8 cellular contexts compared by ENCODE assay signal in genomic region chr2:199911052-199911876, GRCh38. TPM values are rescaled to one million over a fixed set of nuclear protein-coding genes. Genes with fewer than 3 reads are reported as not detected.
DNase-seq lines count a peak whose midpoint lies in the region; ATAC-seq, FAIRE-seq and TF ChIP-seq lines count a peak whose summit lies in the region.

A gene with protein sequence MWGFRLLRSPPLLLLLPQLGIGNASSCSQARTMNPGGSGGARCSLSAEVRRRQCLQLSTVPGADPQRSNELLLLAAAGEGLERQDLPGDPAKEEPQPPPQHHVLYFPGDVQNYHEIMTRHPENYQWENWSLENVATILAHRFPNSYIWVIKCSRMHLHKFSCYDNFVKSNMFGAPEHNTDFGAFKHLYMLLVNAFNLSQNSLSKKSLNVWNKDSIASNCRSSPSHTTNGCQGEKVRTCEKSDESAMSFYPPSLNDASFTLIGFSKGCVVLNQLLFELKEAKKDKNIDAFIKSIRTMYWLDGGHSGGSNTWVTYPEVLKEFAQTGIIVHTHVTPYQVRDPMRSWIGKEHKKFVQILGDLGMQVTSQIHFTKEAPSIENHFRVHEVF (plus strand): TSS chr2:199911293. CDS start chr2:199911439, 146 bp downstream.

- peak within 1 kb of the TSS; percentile 89 for H3K4me2 ChIP-seq in keratinocyte (ENCODE audit: control insufficient read depth, extremely low read depth, insufficient read depth, low read depth, low read length)

- H3K9me1 ChIP-seq in keratinocyte (ENCODE audit: control insufficient read depth, extremely low read depth, insufficient read depth, low read length), result no peaks in the 10 kb centered on the region

- ATAC-seq in GM19035 (IDR thresholded peaks at IDR 0.05; ENCODE audit: unreplicated experiment), result peak; percentile 92
- peak; percentile 91 for ATAC-seq in HG03354 (IDR thresholded peaks at IDR 0.05; ENCODE audit: poor library complexity, severe bottlenecking, unreplicated experiment)

- H3K4me3 ChIP-seq in keratinocyte (ENCODE audit: control insufficient read depth in 2 of 3, extremely low read depth in 1 of 3, insufficient read depth in 2 of 3, low read depth in 1 of 3, low read length in 3 of 3), result peak within 1 kb of the TSS; percentile 92 to 100 (median 98)

- H2AFZ ChIP-seq in keratinocyte (ENCODE audit: control insufficient read depth, low read length), result peak within 1 kb of the TSS; percentile 70

- dilution Hi-C loops in keratinocyte (cut with MboI; ENCODE audit: extremely low pct_ligation_motif_present, low sequenced_read_pairs), result no loop called here

- TF ChIP-seq CTCF in AG09319 (IDR thresholded peaks at IDR 0.05; ENCODE audit: low read depth, low read length), result no peak
- TF ChIP-seq CTCF in keratinocyte (optimal IDR thresholded peaks at IDR 0.05 in 1 of 3, IDR thresholded peaks at IDR 0.05 in 1 of 3, conservative IDR thresholded peaks at IDR 0.05 in 1 of 3; ENCODE audit: extremely low read depth in 1 of 3, insufficient read depth in 2 of 3, low read length in 3 of 3), result no peak

- peak; percentile 86 for FAIRE-seq in keratinocyte (lab: Jason Lieb, UNC)

- no peaks in the 10 kb centered on the region for H3K36me3 ChIP-seq in keratinocyte (ENCODE audit: control insufficient read depth in 2 of 2, extremely low read depth in 1 of 2, insufficient read depth in 2 of 2, low read length in 2 of 2)

- peaks cover 42% of the 10 kb centered on the region for H3K79me2 ChIP-seq in keratinocyte (ENCODE audit: control insufficient read depth, insufficient read depth, low read length)

- peak within 1 kb of the TSS; percentile 73 for H3K27ac ChIP-seq in keratinocyte (ENCODE audit: control insufficient read depth, insufficient read depth, low read length)

- H3K9me3 ChIP-seq in keratinocyte (ENCODE audit: control insufficient read depth, low read depth, low read length), result no peaks in the 10 kb centered on the region

- peak; percentile 92 for DNase-seq in AG09319 (ENCODE audit: extremely low read depth, low read depth)
- DNase-seq in NCI-H446 treated with DMSO at 0.1 percent for 48 hours (lab: John Stamatoyannopoulos, UW), result peak; percentile 98
- peak; percentile 91 for DNase-seq in activated CD4-positive, CD25-positive, alpha-beta regulatory T cell treated with anti-CD3 and anti-CD28 coated beads, Interleukin-2, amount 50 U/mL, for 72 hours
- DNase-seq in cerebellar nuclear complex (lab: John Stamatoyannopoulos, UW), result peak; percentile 63 to 89
- peak; percentile 87 for DNase-seq in keratinocyte (ENCODE audit: low read depth, low spot score)
- peak; percentile 76 to 81 for DNase-seq in stimulated activated CD4-positive, alpha-beta T cell treated with anti-CD3 and anti-CD28 coated beads, Interleukin-15, amount 100 ng/mL, for 1 hour (ENCODE audit: low read depth in 1 of 2, low spot score in 1 of 2)

- peaks cover 15% of the 10 kb centered on the region for H3K4me1 ChIP-seq in keratinocyte (ENCODE audit: control insufficient read depth, extremely low read depth, insufficient read depth, low read length)

- H4K20me1 ChIP-seq in keratinocyte (ENCODE audit: control insufficient read depth, extremely low read depth, insufficient read depth, low read length), result no peaks in the 10 kb centered on the region

- H3K9ac ChIP-seq in keratinocyte (ENCODE audit: control insufficient read depth, extremely low read depth, insufficient read depth, low read length), result peak within 1 kb of the TSS; percentile 90

- no peaks in the 10 kb centered on the region for H3K27me3 ChIP-seq in keratinocyte (ENCODE audit: control insufficient read depth, extremely low read depth, insufficient read depth, low read length)

RNA-seq across cellular contexts. Expression of the gene that starts here (rescaled TPM):
- polyA plus RNA-seq in keratinocyte, result 5.4 to 8.6 TPM (median 5.7 TPM) in 3 replicates
- polyA plus RNA-seq in keratinocyte (2011; ENCODE audit: low read depth), result 4.5 TPM
- 4.3 and 7.1 TPM in 2 replicates for polyA plus RNA-seq in keratinocyte (2011; cell fraction: cytosol; rRNA removed)
- polyA plus RNA-seq in keratinocyte (2011; cell fraction: nucleus; rRNA removed), result 3.3 and 5.0 TPM in 2 replicates
- 8.3 and 9.8 TPM in 2 replicates for polyA plus RNA-seq in keratinocyte (2012; ENCODE audit: low replicate concordance)
- 1.5 to 5.0 TPM (median 2.4 TPM) in 3 replicates for polyA minus RNA-seq in keratinocyte
- 7.5 TPM for polyA minus RNA-seq in keratinocyte (2011; cell fraction: cytosol; rRNA and poly(A)+ RNA removed)
- polyA minus RNA-seq in keratinocyte (2011; cell fraction: nucleus; rRNA and poly(A)+ RNA removed), result 2.4 and 3.6 TPM in 2 replicates

Comparison
In these comparisons a context has a peak if more than half of its experiments do, and no peak if none do; other contexts are left out.
1. Peak in every context shown above with its lines: DNase-seq, ATAC-seq, H3K4me3 ChIP-seq and H3K27ac ChIP-seq.